In the genomic region with DNA sequence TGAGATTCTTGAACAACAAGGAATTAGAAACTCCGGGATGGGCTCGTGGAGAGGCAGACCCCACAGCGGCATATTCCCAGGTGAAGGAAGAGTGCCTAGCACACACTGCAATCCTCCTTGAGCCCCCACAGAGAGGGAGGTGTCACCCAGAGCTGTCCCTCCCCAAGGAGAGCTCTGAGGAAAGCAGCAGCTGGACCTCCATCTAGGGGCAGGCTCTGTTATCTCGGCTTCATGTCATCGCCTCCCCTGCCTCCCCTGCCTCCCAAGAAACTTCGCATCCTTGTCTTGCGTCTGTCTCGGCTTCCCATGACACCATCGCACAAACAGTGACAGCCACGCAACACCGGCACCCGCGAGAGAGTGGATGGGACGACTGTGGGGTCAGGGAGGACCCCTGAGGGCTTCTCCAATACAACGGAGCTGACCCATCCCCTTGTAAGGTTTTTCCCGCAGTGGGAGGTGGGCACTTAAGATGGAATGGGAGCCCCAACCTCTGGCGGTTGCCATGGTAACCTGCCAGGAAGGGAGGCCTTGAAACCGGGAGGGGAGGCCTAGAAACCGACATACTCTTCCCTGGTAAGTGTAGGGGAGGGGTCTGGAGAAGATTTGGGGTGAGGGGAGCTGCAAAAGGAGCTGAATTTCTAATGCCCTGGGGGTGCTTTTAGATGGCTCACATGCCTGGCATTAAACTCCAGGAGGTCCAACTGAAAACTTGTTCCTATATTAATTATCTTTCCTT, we compare ENCODE assay signal across 33 cellular contexts. TPM values are rescaled to one million over a fixed set of nuclear protein-coding genes. Genes with fewer than 3 reads are reported as not detected.
DNase-seq lines count a peak whose midpoint lies in the region; ATAC-seq and TF ChIP-seq lines count a peak whose summit lies in the region.
"Had no signal": no experiment of that assay in that cellular context is flagged by ENCODE, and none has a peak within 500 bp of the region (broad histone marks: within the 10 kb centered on the region; RNA-seq: fewer than 3 reads in every experiment).

No MANE protein-coding gene starts in this region.

- ATAC-seq in GM18519 (IDR thresholded peaks at IDR 0.05; ENCODE audit: low FRiP score, unreplicated experiment) (no peak), HG03039 (IDR thresholded peaks at IDR 0.05; ENCODE audit: unreplicated experiment) (no peak)
- ATAC-seq: foreskin keratinocyte; lower lobe of right lung; naive thymus-derived CD8-positive, alpha-beta T cell; stimulated activated naive B cell treated with anti-CD40 and anti-IgM and Interleukin-4, amounts not matched to agents 10 μg/mL and 1 μg/mL and 100 μg/mL, for 72 hours had no signal

- H3K9me3 Mint-ChIP-seq in neural progenitor cell = no peaks in the 10 kb centered on the region
- H3K9me3 Mint-ChIP-seq in activated naive CD8-positive, alpha-beta T cell treated with anti-CD3 and anti-CD28 coated beads for 36 hours = no peaks in the 10 kb centered on the region
- H3K9me3 Mint-ChIP-seq: activated T-cell treated with anti-CD3 and anti-CD28 coated beads, Interleukin-2, amount 50 U/mL, for 24 hours; naive thymus-derived CD8-positive, alpha-beta T cell; stimulated activated naive B cell treated with anti-CD40 and anti-IgM and Interleukin-4, amounts not matched to agents 10 μg/mL and 1 μg/mL and 100 μg/mL, for 72 hours had no signal

- TF ChIP-seq CTCF in neural progenitor cell (IDR thresholded peaks at IDR 0.05) = no peak

- H3K27ac ChIP-seq in SK-N-MC = peak overlapping the region; percentile 94
- H3K27ac ChIP-seq in neural progenitor cell = no peak overlapping the region
- H3K27ac ChIP-seq: 22Rv1, C4-2B, esophagus muscularis mucosa, foreskin keratinocyte, GM23248, heart right ventricle, KMS-11, lower lobe of right lung had no signal

- H3K9ac ChIP-seq in SK-N-MC (ENCODE audit: insufficient read length) = no peak overlapping the region
- H3K9ac ChIP-seq in neural progenitor cell = no peak overlapping the region
- H3K9ac ChIP-seq: GM23248, KMS-11 had no signal

- peak; percentile 42 for DNase-seq in DMS 273 (lab: John Stamatoyannopoulos, UW; ENCODE audit: unreplicated experiment)
- DNase-seq in DMS 273 treated with DMSO at 0.1 percent for 48 hours (lab: John Stamatoyannopoulos, UW) = no peak
- DNase-seq in D341Med (ENCODE audit: low spot score) = peak; percentile 21
- DNase-seq in SK-N-MC (ENCODE audit: low read depth, low spot score) = peak; percentile 87
- DNase-seq in neural progenitor cell (ENCODE audit: low spot score) = peak; percentile 23
- no peak for DNase-seq in activated naive CD8-positive, alpha-beta T cell treated with anti-CD3 and anti-CD28 coated beads for 36 hours
- DNase-seq: activated CD4-positive, CD25-positive, alpha-beta regulatory T cell; activated effector memory CD4-positive, alpha-beta T cell treated with anti-CD3 and anti-CD28 coated beads, Interleukin-2, amount 50 U/mL, for 16 hours; activated T-cell treated with anti-CD3 and anti-CD28 coated beads, Interleukin-2, amount 50 U/mL, for 24 hours; Caco-2; cerebellar nuclear complex; DMS79 treated with DMSO at 0.1 percent for 48 hours; foreskin keratinocyte; GF-D8; GM23248; heart right ventricle; lower lobe of right lung; MG63; naive thymus-derived CD8-positive, alpha-beta T cell; NCI-H2029 treated with DMSO at 0.1 percent for 48 hours; NCI-H345; NCI-H748 treated with DMSO at 0.1 percent for 48 hours; occipital lobe; small intestine; stimulated activated naive B cell treated with anti-CD40 and anti-IgM and Interleukin-4, amounts not matched to agents 10 μg/mL and 1 μg/mL and 100 μg/mL, for 72 hours; T-helper 1 cell had no signal

- no peaks in the 10 kb centered on the region for H3K27me3 ChIP-seq in neural progenitor cell
- H3K27me3 ChIP-seq: esophagus muscularis mucosa, foreskin keratinocyte, heart right ventricle, MG63 had no signal

- no peaks in the 10 kb centered on the region for H3K36me3 Mint-ChIP-seq in neural progenitor cell
- H3K36me3 Mint-ChIP-seq in activated naive CD8-positive, alpha-beta T cell treated with anti-CD3 and anti-CD28 coated beads for 36 hours = no peaks in the 10 kb centered on the region

- H3K36me3 ChIP-seq in SK-N-MC (ENCODE audit: insufficient read depth, low read length) (no peaks in the 10 kb centered on the region), neural progenitor cell (no peaks in the 10 kb centered on the region)
- H3K36me3 ChIP-seq: MG63 had no signal

- peaks cover 16% of the 10 kb centered on the region for H3K4me1 Mint-ChIP-seq in neural progenitor cell
- no peaks in the 10 kb centered on the region for H3K4me1 Mint-ChIP-seq in activated naive CD8-positive, alpha-beta T cell treated with anti-CD3 and anti-CD28 coated beads for 36 hours
- H3K4me1 Mint-ChIP-seq: stimulated activated naive B cell treated with anti-CD40 and anti-IgM and Interleukin-4, amounts not matched to agents 10 μg/mL and 1 μg/mL and 100 μg/mL, for 72 hours had no signal

- H3K9me3 ChIP-seq in SK-N-MC (ENCODE audit: low read depth, low read length) = no peaks in the 10 kb centered on the region
- no peaks in the 10 kb centered on the region for H3K9me3 ChIP-seq in neural progenitor cell (ENCODE audit: low read depth)
- H3K9me3 ChIP-seq: Caco-2, esophagus muscularis mucosa, heart right ventricle, lower lobe of right lung, MG63 had no signal

- H3K79me2 ChIP-seq in neural progenitor cell (ENCODE audit: low read depth) = no peaks in the 10 kb centered on the region

- H3K4me2 ChIP-seq in neural progenitor cell = no peak overlapping the region
- H3K4me2 ChIP-seq: KMS-11 had no signal

- H3K4me3 ChIP-seq in SK-N-MC (peak overlapping the region; percentile 46), neural progenitor cell (no peak overlapping the region)
- H3K4me3 ChIP-seq: esophagus muscularis mucosa, GM23248, heart right ventricle, lower lobe of right lung, MG63 had no signal

- H3K27me3 Mint-ChIP-seq in neural progenitor cell (ENCODE audit: insufficient read depth, low read depth) = peaks cover 28% of the 10 kb centered on the region
- H3K27me3 Mint-ChIP-seq in activated naive CD8-positive, alpha-beta T cell treated with anti-CD3 and anti-CD28 coated beads for 36 hours = no peaks in the 10 kb centered on the region
- H3K27me3 Mint-ChIP-seq: activated T-cell treated with anti-CD3 and anti-CD28 coated beads, Interleukin-2, amount 50 U/mL, for 24 hours; naive thymus-derived CD8-positive, alpha-beta T cell had no signal

- H2AFZ ChIP-seq in neural progenitor cell (replicated peaks) = no peak overlapping the region
- H2AFZ ChIP-seq: GM23248 had no signal

- H3K27ac Mint-ChIP-seq in neural progenitor cell = peak overlapping the region; percentile 63
- H3K27ac Mint-ChIP-seq in activated naive CD8-positive, alpha-beta T cell treated with anti-CD3 and anti-CD28 coated beads for 36 hours = no peak overlapping the region
- H3K27ac Mint-ChIP-seq: activated T-cell treated with anti-CD3 and anti-CD28 coated beads, Interleukin-2, amount 50 U/mL, for 24 hours; naive thymus-derived CD8-positive, alpha-beta T cell; stimulated activated naive B cell treated with anti-CD40 and anti-IgM and Interleukin-4, amounts not matched to agents 10 μg/mL and 1 μg/mL and 100 μg/mL, for 72 hours had no signal

- peaks cover 14% of the 10 kb centered on the region for H3F3A ChIP-seq in neural progenitor cell (ENCODE audit: low read depth)

- H3K4me3 Mint-ChIP-seq in neural progenitor cell = peak overlapping the region; percentile 71
- H3K4me3 Mint-ChIP-seq in activated naive CD8-positive, alpha-beta T cell treated with anti-CD3 and anti-CD28 coated beads for 36 hours = no peak overlapping the region
- H3K4me3 Mint-ChIP-seq: activated T-cell treated with anti-CD3 and anti-CD28 coated beads, Interleukin-2, amount 50 U/mL, for 24 hours; naive thymus-derived CD8-positive, alpha-beta T cell; stimulated activated naive B cell treated with anti-CD40 and anti-IgM and Interleukin-4, amounts not matched to agents 10 μg/mL and 1 μg/mL and 100 μg/mL, for 72 hours had no signal

- peaks cover 10% of the 10 kb centered on the region for H3K4me1 ChIP-seq in neural progenitor cell
- H3K4me1 ChIP-seq: Caco-2, esophagus muscularis mucosa, foreskin keratinocyte, heart right ventricle, lower lobe of right lung had no signal

- no peaks in the 10 kb centered on the region for H4K20me1 ChIP-seq in neural progenitor cell (ENCODE audit: low read depth)

RNA-seq across cellular contexts. Expression of a gene that starts 16.4 kb away (rescaled TPM):
- total RNA-seq in neural progenitor cell (ENCODE audit: low replicate concordance) = 1.1 TPM in 1 of 2 replicates, not detected in the other
- total RNA-seq in activated naive CD8-positive, alpha-beta T cell treated with anti-CD3 and anti-CD28 coated beads for 36 hours = 1 to 10 TPM; 1.4 to 2.3 TPM

RNA-seq across cellular contexts. Expression of a gene that starts 35.3 kb away (rescaled TPM):
- 0.22 and 1.8 TPM in 2 replicates for total RNA-seq in neural progenitor cell (ENCODE audit: low replicate concordance)
- total RNA-seq in activated naive CD8-positive, alpha-beta T cell treated with anti-CD3 and anti-CD28 coated beads for 36 hours = 1 to 10 TPM; 2.4 to 3.2 TPM
- total RNA-seq: mononuclear cell had no signal

RNA-seq across cellular contexts. Expression of a gene that starts 49.6 kb away (rescaled TPM):
- 54.6 and 148 TPM in 2 replicates for total RNA-seq in neural progenitor cell (ENCODE audit: low replicate concordance)
- total RNA-seq in activated naive CD8-positive, alpha-beta T cell treated with anti-CD3 and anti-CD28 coated beads for 36 hours = 100 to 1,000 TPM; 221 to 222 TPM

Comparison
In these comparisons a context has a peak if more than half of its experiments do, and no peak if none do; other contexts are left out.
1. DNase-seq: peak in DMS 273 (single experiment), D341Med (single experiment), SK-N-MC (single experiment) and neural progenitor cell (single experiment); none in DMS 273 treated with DMSO at 0.1 percent for 48 hours (single experiment) and activated naive CD8-positive, alpha-beta T cell treated with anti-CD3 and anti-CD28 coated beads for 36 hours (single experiment).